ENCODE assay signal across 1 cellular context in genomic region chr20:64069614-64070243, GRCh38.
A peak's percentile ranks its signal among the peaks of the same experiment; 100 is the strongest.
TF ChIP-seq lines count a peak whose summit lies in the region.

No MANE protein-coding gene starts in this region.

TF ChIP-seq in HepG2, 621 proteins besides CTCF, POLR2A, EP300 and RAD21 (continued from another document and continues in another):
- TF ChIP-seq, protein P1, sequence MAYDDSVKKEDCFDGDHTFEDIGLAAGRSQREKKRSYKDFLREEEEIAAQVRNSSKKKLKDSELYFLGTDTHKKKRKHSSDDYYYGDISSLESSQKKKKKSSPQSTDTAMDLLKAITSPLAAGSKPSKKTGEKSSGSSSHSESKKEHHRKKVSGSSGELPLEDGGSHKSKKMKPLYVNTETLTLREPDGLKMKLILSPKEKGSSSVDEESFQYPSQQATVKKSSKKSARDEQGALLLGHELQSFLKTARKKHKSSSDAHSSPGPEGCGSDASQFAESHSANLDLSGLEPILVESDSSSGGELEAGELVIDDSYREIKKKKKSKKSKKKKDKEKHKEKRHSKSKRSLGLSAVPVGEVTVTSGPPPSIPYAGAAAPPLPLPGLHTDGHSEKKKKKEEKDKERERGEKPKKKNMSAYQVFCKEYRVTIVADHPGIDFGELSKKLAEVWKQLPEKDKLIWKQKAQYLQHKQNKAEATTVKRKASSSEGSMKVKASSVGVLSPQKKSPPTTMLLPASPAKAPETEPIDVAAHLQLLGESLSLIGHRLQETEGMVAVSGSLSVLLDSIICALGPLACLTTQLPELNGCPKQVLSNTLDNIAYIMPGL (CRISPR knock-in tag; IDR thresholded peaks at IDR 0.05; ENCODE audit: borderline replicate concordance in 1 of 2, low read depth in 1 of 2) = peak in 1 of 2 experiments; percentile 54; a peak in 1 of 4 replicates
- 0 out of 2 replicates have a peak, but pooled peaks have one; percentile 36 for TF ChIP-seq ZNF713 (CRISPR knock-in tag; IDR thresholded peaks at IDR 0.05)
- TF ChIP-seq ZBTB21 (CRISPR knock-in tag; IDR thresholded peaks at IDR 0.05) = 0 out of 2 replicates have a peak, but pooled peaks have one; percentile 6
- TF ChIP-seq, protein P2, sequence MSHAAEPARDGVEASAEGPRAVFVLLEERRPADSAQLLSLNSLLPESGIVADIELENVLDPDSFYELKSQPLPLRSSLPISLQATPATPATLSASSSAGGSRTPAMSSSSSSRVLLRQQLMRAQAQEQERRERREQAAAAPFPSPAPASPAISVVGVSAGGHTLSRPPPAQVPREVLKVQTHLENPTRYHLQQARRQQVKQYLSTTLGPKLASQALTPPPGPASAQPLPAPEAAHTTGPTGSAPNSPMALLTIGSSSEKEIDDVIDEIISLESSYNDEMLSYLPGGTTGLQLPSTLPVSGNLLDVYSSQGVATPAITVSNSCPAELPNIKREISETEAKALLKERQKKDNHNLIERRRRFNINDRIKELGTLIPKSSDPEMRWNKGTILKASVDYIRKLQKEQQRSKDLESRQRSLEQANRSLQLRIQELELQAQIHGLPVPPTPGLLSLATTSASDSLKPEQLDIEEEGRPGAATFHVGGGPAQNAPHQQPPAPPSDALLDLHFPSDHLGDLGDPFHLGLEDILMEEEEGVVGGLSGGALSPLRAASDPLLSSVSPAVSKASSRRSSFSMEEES (CRISPR knock-in tag; IDR thresholded peaks at IDR 0.05) = peak; percentile 61
- TF ChIP-seq ZNF678 (CRISPR knock-in tag; IDR thresholded peaks at IDR 0.05) = no peak
- peak; percentile 9 for TF ChIP-seq SKI (IDR thresholded peaks at IDR 0.05; ENCODE audit: partially characterized antibody)
- 0 out of 2 replicates have a peak, but pooled peaks have one; percentile 14 for TF ChIP-seq HDAC2 (CRISPR knock-in tag; IDR thresholded peaks at IDR 0.05)
- no peak for TF ChIP-seq GATA4 (IDR thresholded peaks at IDR 0.05; ENCODE audit: borderline replicate concordance, low read depth)
- TF ChIP-seq, protein P3, sequence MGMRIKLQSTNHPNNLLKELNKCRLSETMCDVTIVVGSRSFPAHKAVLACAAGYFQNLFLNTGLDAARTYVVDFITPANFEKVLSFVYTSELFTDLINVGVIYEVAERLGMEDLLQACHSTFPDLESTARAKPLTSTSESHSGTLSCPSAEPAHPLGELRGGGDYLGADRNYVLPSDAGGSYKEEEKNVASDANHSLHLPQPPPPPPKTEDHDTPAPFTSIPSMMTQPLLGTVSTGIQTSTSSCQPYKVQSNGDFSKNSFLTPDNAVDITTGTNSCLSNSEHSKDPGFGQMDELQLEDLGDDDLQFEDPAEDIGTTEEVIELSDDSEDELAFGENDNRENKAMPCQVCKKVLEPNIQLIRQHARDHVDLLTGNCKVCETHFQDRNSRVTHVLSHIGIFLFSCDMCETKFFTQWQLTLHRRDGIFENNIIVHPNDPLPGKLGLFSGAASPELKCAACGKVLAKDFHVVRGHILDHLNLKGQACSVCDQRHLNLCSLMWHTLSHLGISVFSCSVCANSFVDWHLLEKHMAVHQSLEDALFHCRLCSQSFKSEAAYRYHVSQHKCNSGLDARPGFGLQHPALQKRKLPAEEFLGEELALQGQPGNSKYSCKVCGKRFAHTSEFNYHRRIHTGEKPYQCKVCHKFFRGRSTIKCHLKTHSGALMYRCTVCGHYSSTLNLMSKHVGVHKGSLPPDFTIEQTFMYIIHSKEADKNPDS (CRISPR knock-in tag; IDR thresholded peaks at IDR 0.05) = peak; percentile 65; the same call in 1 of the 2 replicates
- TF ChIP-seq KLF16 (CRISPR knock-in tag; IDR thresholded peaks at IDR 0.05) = peak in 1 of 2 experiments; percentile 26; a peak in 1 of 4 replicates
- TF ChIP-seq BRF2 (CRISPR knock-in tag; IDR thresholded peaks at IDR 0.05) = no peak
- TF ChIP-seq, protein P4, sequence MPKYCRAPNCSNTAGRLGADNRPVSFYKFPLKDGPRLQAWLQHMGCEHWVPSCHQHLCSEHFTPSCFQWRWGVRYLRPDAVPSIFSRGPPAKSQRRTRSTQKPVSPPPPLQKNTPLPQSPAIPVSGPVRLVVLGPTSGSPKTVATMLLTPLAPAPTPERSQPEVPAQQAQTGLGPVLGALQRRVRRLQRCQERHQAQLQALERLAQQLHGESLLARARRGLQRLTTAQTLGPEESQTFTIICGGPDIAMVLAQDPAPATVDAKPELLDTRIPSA (CRISPR knock-in tag; IDR thresholded peaks at IDR 0.05; ENCODE audit: borderline replicate concordance) = no peak
- TF ChIP-seq BRCA1 (CRISPR knock-in tag; IDR thresholded peaks at IDR 0.05) = no peak
- TF ChIP-seq ZNF230 (CRISPR knock-in tag; IDR thresholded peaks at IDR 0.05) = peak; percentile 19; the same call in 1 of the 2 replicates
- 0 out of 2 replicates have a peak, but pooled peaks have one; percentile 45 for TF ChIP-seq ZNF746 (CRISPR knock-in tag; IDR thresholded peaks at IDR 0.05)
- TF ChIP-seq ZNF296 (CRISPR knock-in tag; conservative IDR thresholded peaks at IDR 0.05) = 0 out of 2 replicates have a peak, but pooled peaks have one; percentile 33
- TF ChIP-seq NRL (CRISPR knock-in tag; IDR thresholded peaks at IDR 0.05; ENCODE audit: borderline replicate concordance) = no peak; the same call in 1 of the 2 replicates
- TF ChIP-seq, protein P5, sequence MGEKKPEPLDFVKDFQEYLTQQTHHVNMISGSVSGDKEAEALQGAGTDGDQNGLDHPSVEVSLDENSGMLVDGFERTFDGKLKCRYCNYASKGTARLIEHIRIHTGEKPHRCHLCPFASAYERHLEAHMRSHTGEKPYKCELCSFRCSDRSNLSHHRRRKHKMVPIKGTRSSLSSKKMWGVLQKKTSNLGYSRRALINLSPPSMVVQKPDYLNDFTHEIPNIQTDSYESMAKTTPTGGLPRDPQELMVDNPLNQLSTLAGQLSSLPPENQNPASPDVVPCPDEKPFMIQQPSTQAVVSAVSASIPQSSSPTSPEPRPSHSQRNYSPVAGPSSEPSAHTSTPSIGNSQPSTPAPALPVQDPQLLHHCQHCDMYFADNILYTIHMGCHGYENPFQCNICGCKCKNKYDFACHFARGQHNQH (CRISPR knock-in tag; IDR thresholded peaks at IDR 0.05) = peak; percentile 61; the same call in 1 of the 2 replicates
- no peak; the same call in 1 of the 2 replicates for TF ChIP-seq ZNF292 (CRISPR knock-in tag; IDR thresholded peaks at IDR 0.05; ENCODE audit: borderline replicate concordance, low read depth)
- peak; percentile 68; the same call in 1 of the 2 replicates for TF ChIP-seq KDM2A (CRISPR knock-in tag; IDR thresholded peaks at IDR 0.05; ENCODE audit: borderline replicate concordance, low read depth)
- no peak for TF ChIP-seq EEA1 (CRISPR knock-in tag; IDR thresholded peaks at IDR 0.05; ENCODE audit: borderline replicate concordance)
- no peak for TF ChIP-seq CENPBD1 (CRISPR knock-in tag; IDR thresholded peaks at IDR 0.05; ENCODE audit: borderline replicate concordance, low read depth)
- peak; percentile 89; the same call in 1 of the 2 replicates for TF ChIP-seq ZBTB7A (CRISPR knock-in tag; IDR thresholded peaks at IDR 0.05)
- TF ChIP-seq, protein P6, sequence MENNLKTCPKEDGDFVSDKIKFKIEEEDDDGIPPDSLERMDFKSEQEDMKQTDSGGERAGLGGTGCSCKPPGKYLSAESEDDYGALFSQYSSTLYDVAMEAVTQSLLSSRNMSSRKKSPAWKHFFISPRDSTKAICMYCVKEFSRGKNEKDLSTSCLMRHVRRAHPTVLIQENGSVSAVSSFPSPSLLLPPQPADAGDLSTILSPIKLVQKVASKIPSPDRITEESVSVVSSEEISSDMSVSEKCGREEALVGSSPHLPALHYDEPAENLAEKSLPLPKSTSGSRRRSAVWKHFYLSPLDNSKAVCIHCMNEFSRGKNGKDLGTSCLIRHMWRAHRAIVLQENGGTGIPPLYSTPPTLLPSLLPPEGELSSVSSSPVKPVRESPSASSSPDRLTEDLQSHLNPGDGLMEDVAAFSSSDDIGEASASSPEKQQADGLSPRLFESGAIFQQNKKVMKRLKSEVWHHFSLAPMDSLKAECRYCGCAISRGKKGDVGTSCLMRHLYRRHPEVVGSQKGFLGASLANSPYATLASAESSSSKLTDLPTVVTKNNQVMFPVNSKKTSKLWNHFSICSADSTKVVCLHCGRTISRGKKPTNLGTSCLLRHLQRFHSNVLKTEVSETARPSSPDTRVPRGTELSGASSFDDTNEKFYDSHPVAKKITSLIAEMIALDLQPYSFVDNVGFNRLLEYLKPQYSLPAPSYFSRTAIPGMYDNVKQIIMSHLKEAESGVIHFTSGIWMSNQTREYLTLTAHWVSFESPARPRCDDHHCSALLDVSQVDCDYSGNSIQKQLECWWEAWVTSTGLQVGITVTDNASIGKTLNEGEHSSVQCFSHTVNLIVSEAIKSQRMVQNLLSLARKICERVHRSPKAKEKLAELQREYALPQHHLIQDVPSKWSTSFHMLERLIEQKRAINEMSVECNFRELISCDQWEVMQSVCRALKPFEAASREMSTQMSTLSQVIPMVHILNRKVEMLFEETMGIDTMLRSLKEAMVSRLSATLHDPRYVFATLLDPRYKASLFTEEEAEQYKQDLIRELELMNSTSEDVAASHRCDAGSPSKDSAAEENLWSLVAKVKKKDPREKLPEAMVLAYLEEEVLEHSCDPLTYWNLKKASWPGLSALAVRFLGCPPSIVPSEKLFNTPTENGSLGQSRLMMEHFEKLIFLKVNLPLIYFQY (CRISPR knock-in tag; IDR thresholded peaks at IDR 0.05; ENCODE audit: borderline replicate concordance) = peak; percentile 59
- TF ChIP-seq, protein P7, sequence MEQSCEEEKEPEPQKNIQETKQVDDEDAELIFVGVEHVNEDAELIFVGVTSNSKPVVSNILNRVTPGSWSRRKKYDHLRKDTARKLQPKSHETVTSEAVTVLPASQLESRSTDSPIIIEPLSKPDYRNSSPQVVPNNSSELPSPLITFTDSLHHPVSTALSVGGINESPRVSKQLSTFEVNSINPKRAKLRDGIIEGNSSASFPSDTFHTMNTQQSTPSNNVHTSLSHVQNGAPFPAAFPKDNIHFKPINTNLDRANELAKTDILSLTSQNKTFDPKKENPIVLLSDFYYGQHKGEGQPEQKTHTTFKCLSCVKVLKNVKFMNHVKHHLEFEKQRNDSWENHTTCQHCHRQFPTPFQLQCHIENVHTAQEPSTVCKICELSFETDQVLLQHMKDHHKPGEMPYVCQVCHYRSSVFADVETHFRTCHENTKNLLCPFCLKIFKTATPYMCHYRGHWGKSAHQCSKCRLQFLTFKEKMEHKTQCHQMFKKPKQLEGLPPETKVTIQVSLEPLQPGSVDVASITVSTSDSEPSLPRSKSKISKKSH (CRISPR knock-in tag; IDR thresholded peaks at IDR 0.05; ENCODE audit: borderline replicate concordance) = 0 out of 2 replicates have a peak, but pooled peaks have one; percentile 15
- TF ChIP-seq ZBTB7B (CRISPR knock-in tag; IDR thresholded peaks at IDR 0.05) = peak; percentile 94
- TF ChIP-seq DNMT3B (CRISPR knock-in tag; conservative IDR thresholded peaks at IDR 0.05) = no peak
- TF ChIP-seq ISL2 (CRISPR knock-in tag; IDR thresholded peaks at IDR 0.05) = 0 out of 2 replicates have a peak, but pooled peaks have one; percentile 48
- peak; percentile 78; the same call in 1 of the 2 replicates for TF ChIP-seq ZFX (CRISPR knock-in tag; IDR thresholded peaks at IDR 0.05; ENCODE audit: low read depth)
- TF ChIP-seq ZNF639 (CRISPR knock-in tag; conservative IDR thresholded peaks at IDR 0.05) = no peak; the same call in 1 of the 2 replicates
- TF ChIP-seq GRHL1 (CRISPR knock-in tag; conservative IDR thresholded peaks at IDR 0.05) = no peak
- TF ChIP-seq RXRA (CRISPR knock-in tag; IDR thresholded peaks at IDR 0.05) = peak; percentile 74
- 0 out of 2 replicates have a peak, but pooled peaks have one; percentile 23 for TF ChIP-seq ZNF274 (CRISPR knock-in tag; IDR thresholded peaks at IDR 0.05)
- no peak for TF ChIP-seq PREB (CRISPR knock-in tag; IDR thresholded peaks at IDR 0.05)
- no peak for TF ChIP-seq ZBTB25 (CRISPR knock-in tag; IDR thresholded peaks at IDR 0.05)
- TF ChIP-seq HOXA9 (CRISPR knock-in tag; IDR thresholded peaks at IDR 0.05; ENCODE audit: borderline replicate concordance) = no peak
